8 cellular contexts compared by ENCODE assay signal in genomic region chr1:161749509-161750407, GRCh38. TPM values are rescaled to one million over a fixed set of nuclear protein-coding genes. Genes with fewer than 3 reads are reported as not detected.
DNase-seq lines count a peak whose midpoint lies in the region; ATAC-seq and TF ChIP-seq lines count a peak whose summit lies in the region.

DUSP12 (plus strand) TSS chr1:161749786; CDS start chr1:161749802, 16 bp downstream.

- peaks cover 7% of the 10 kb centered on the region for H3K27me3 Mint-ChIP-seq in T-helper 2 cell treated with Interferon-gamma antibody and Interleukin-4, amounts not matched to agents 5 μg/mL and 100 μg/mL, for 36 hours (ENCODE audit: low read depth)

- peaks cover 10% of the 10 kb centered on the region for H3K9me3 Mint-ChIP-seq in T-helper 2 cell treated with Interferon-gamma antibody and Interleukin-4, amounts not matched to agents 5 μg/mL and 100 μg/mL, for 36 hours

- WGBS in right cardiac atrium, result under 1% methylated on average over 65 of the region's 65 CpGs
- 0% methylated on average over 65 of the region's 65 CpGs for WGBS in aorta, 2 donors

- intact Hi-C loops in ascending aorta (cut with DNase I) (loop anchor here (5.0 to 10.0 kb wide), 3 partner anchors 352 to 1407 kb away; partner anchors contain the start of genes COPA, NCSTN and NDUFS2), right cardiac atrium (cut with DNase I) (loop anchor here in 3 of 4 donors (10.0 kb wide), 4 partner anchors 105 to 265 kb away; no protein-coding TSS in a partner anchor), aorta (cut with DNase I) (loop anchor here (10.0 kb wide), 2 partner anchors 265 to 355 kb away; no protein-coding TSS in a partner anchor)

- peaks cover 4 to 10% of the 10 kb centered on the region in 2 donors for H3K4me1 ChIP-seq in ascending aorta
- peaks cover 5% of the 10 kb centered on the region for H3K4me1 ChIP-seq in right cardiac atrium (ENCODE audit: control insufficient read depth, insufficient read depth, low read length)
- peaks cover 0 to 6% of the 10 kb centered on the region in 2 donors for H3K4me1 ChIP-seq in aorta (ENCODE audit: control insufficient read depth in 1 of 2, insufficient read depth in 2 of 2, low read length in 2 of 2)

- peaks cover 44% of the 10 kb centered on the region for H3K4me1 Mint-ChIP-seq in T-helper 2 cell treated with Interferon-gamma antibody and Interleukin-4, amounts not matched to agents 5 μg/mL and 100 μg/mL, for 36 hours (ENCODE audit: low read depth)

- H3K27me3 ChIP-seq in ascending aorta (no peaks in the 10 kb centered on the region), right cardiac atrium (ENCODE audit: control insufficient read depth, insufficient read depth) (no peaks in the 10 kb centered on the region), aorta (ENCODE audit: control insufficient read depth in 1 of 2, insufficient read depth in 2 of 2, low read length in 1 of 2) (no peaks in the 10 kb centered on the region)

- DNase-seq in NCI-H187 (lab: John Stamatoyannopoulos, UW), result peak; percentile 96 to 97
- DNase-seq in T-helper 2 cell treated with Interferon-gamma antibody and Interleukin-4, amounts not matched to agents 5 μg/mL and 100 μg/mL, for 36 hours (ENCODE audit: low spot score), result peak; percentile 89
- DNase-seq in ascending aorta (ENCODE audit: low spot score in 2 of 2), result peak; percentile 69 to 97
- DNase-seq in right cardiac atrium, result peak; percentile 96 to 98 (median 97)
- DNase-seq in putamen (ENCODE audit: low spot score), result peak; percentile 94
- peak; percentile 97 to 98 for DNase-seq in aorta

- TF ChIP-seq CTCF in ascending aorta (IDR thresholded peaks at IDR 0.05), result peak in 2 of 3 experiments; percentile 7 to 31

- H3K4me3 ChIP-seq in ascending aorta (peak within 1 kb of the TSS; percentile 78 to 90), right cardiac atrium (ENCODE audit: low read length) (peak within 1 kb of the TSS; percentile 81), aorta (ENCODE audit: low read length in 2 of 2) (peak within 1 kb of the TSS; percentile 24 to 59)

- H3K36me3 ChIP-seq in ascending aorta (peaks cover 16 to 31% of the 10 kb centered on the region in 2 donors), aorta (ENCODE audit: control insufficient read depth in 1 of 2, insufficient read depth in 2 of 2, low read length in 1 of 2) (no peaks in the 10 kb centered on the region)

- H3K27ac ChIP-seq in ascending aorta (peak within 1 kb of the TSS; percentile 80 to 85), right cardiac atrium (ENCODE audit: low read length) (peak within 1 kb of the TSS; percentile 86), aorta (ENCODE audit: low read depth in 1 of 2, low read length in 2 of 2) (peak within 1 kb of the TSS in 1 of 2 donors; percentile 53)

- H3K4me3 Mint-ChIP-seq in T-helper 2 cell treated with Interferon-gamma antibody and Interleukin-4, amounts not matched to agents 5 μg/mL and 100 μg/mL, for 36 hours, result peak within 1 kb of the TSS; percentile 98

- H3K27ac Mint-ChIP-seq in T-helper 2 cell treated with Interferon-gamma antibody and Interleukin-4, amounts not matched to agents 5 μg/mL and 100 μg/mL, for 36 hours, result peak within 1 kb of the TSS; percentile 99

- peaks cover 34% of the 10 kb centered on the region for H3K36me3 Mint-ChIP-seq in T-helper 2 cell treated with Interferon-gamma antibody and Interleukin-4, amounts not matched to agents 5 μg/mL and 100 μg/mL, for 36 hours (ENCODE audit: low read depth)

- peak; percentile 96 for ATAC-seq in GM18498 (IDR thresholded peaks at IDR 0.05; ENCODE audit: unreplicated experiment)
- ATAC-seq in HG02885 (IDR thresholded peaks at IDR 0.05; ENCODE audit: poor library complexity, unreplicated experiment), result peak; percentile 95
- ATAC-seq in right cardiac atrium, result peak; percentile 99
- ATAC-seq in aorta (ENCODE audit: low FRiP score), result peak; percentile 100

- no peaks in the 10 kb centered on the region for H3K9me3 ChIP-seq in ascending aorta
- H3K9me3 ChIP-seq in right cardiac atrium (ENCODE audit: control insufficient read depth, low read length), result no peaks in the 10 kb centered on the region
- H3K9me3 ChIP-seq in aorta (ENCODE audit: control insufficient read depth, low read length), result no peaks in the 10 kb centered on the region

RNA-seq across cellular contexts. Expression of gene DUSP12, which starts in this region (rescaled TPM):
- total RNA-seq in ascending aorta, result 21.0 TPM
- total RNA-seq in right cardiac atrium, result 10 to 100 TPM in 2 of 4 donors, 1 to 10 TPM in 2; 7.1 to 13.5 (median 10.3) TPM
- 9.5 TPM for polyA plus RNA-seq in right cardiac atrium
- total RNA-seq in aorta, result 10 to 100 TPM; 19.3 to 22.1 TPM
- polyA plus RNA-seq in aorta, result 10 to 100 TPM; 25.7 to 30.1 TPM
